ENCODE assay signal across 33 cellular contexts in genomic region chr2:82476094-82476493, GRCh38.
"Had no signal": no experiment of that assay in that cellular context is flagged by ENCODE, and none has a peak within 500 bp of the region (broad histone marks: within the 10 kb centered on the region; RNA-seq: fewer than 3 reads in every experiment).

No MANE protein-coding gene starts in this region.

- H3K9me3 ChIP-seq: adrenal gland, ascending aorta, body of pancreas, breast epithelium had no signal

- H3K4me3 ChIP-seq: adrenal gland, ascending aorta, body of pancreas, breast epithelium, cardiac muscle cell had no signal

- H3K4me1 ChIP-seq: adrenal gland, ascending aorta, body of pancreas, breast epithelium had no signal

- DNase-seq: activated effector memory CD4-positive, alpha-beta T cell treated with anti-CD3 and anti-CD28 coated beads, Interleukin-2, amount 50 U/mL, for 16 hours; activated effector memory CD4-positive, alpha-beta T cell treated with Interleukin-2 at 50 U/mL for 16 hours; activated gamma-delta T cell; activated gamma-delta T cell treated with Interleukin-2 at 50 U/mL for 16 hours; activated naive CD4-positive, alpha-beta T cell; activated naive CD4-positive, alpha-beta T cell treated with anti-CD3 and anti-CD28 coated beads for 36 hours; activated naive CD4-positive, alpha-beta T cell treated with anti-CD3 and anti-CD28 coated beads, Interleukin-2, amount 10 ng/mL, durations not matched to agents 7 days and 5 days; activated naive CD4-positive, alpha-beta T cell treated with anti-CD3 and anti-CD28 coated beads, Interleukin-2, amount 50 U/mL, for 16 hours; activated naive CD4-positive, alpha-beta T cell treated with Interleukin-2 at 50 U/mL for 16 hours; activated naive CD8-positive, alpha-beta T cell treated with anti-CD3 and anti-CD28 coated beads for 36 hours; activated naive CD8-positive, alpha-beta T cell treated with anti-CD3 and anti-CD28 coated beads, Interleukin-2, amount 10 ng/mL, durations not matched to agents 7 days and 5 days; activated naive CD8-positive, alpha-beta T cell treated with anti-CD3 and anti-CD28 coated beads, Interleukin-2, amount 50 U/mL, for 24 hours; activated T-cell treated with anti-CD3 and anti-CD28 coated beads, Interleukin-2, amount 50 U/mL, for 24 hours; activated T-cell treated with anti-CD3 and anti-CD28 coated beads, Interleukin-2, amount 50 U/mL, for 4 hours; activated T-cell treated with anti-CD3 and anti-CD28 coated beads, Interleukin-2, amount 50 U/mL, for 48 hours; activated T-cell treated with anti-CD3 and anti-CD28 coated beads, Interleukin-2, amount 50 U/mL, for 72 hours; adrenal gland; amniotic stem cell; amygdala; anterior cingulate cortex; aorta; body of pancreas; brain microvascular endothelial cell; caudate nucleus; central memory CD4-positive, alpha-beta T cell; cerebellar nuclear complex had no signal

- H3K27me3 ChIP-seq: adrenal gland, ascending aorta, body of pancreas, brain microvascular endothelial cell, breast epithelium, cardiac muscle cell had no signal

- ATAC-seq: activated naive CD4-positive, alpha-beta T cell treated with anti-CD3 and anti-CD28 coated beads, Interleukin-2, amount 50 U/mL, for 72 hours; activated naive CD8-positive, alpha-beta T cell treated with anti-CD3 and anti-CD28 coated beads, Interleukin-2, amount 50 U/mL, for 24 hours; activated T-cell treated with anti-CD3 and anti-CD28 coated beads, Interleukin-2, amount 50 U/mL, for 4 hours; activated T-cell treated with anti-CD3 and anti-CD28 coated beads, Interleukin-2, amount 50 U/mL, for 72 hours; activated T-helper 17 cell treated with anti-CD3 and anti-CD28 coated beads, Interleukin-2, amount 50 U/mL, for 72 hours; body of pancreas had no signal

- FAIRE-seq: astrocyte, bronchial epithelial cell had no signal

- H3K27ac ChIP-seq: adrenal gland, ascending aorta, body of pancreas, brain microvascular endothelial cell, breast epithelium, cardiac muscle cell had no signal

- H3K36me3 ChIP-seq: adrenal gland, ascending aorta, brain microvascular endothelial cell, breast epithelium, cardiac muscle cell had no signal
